15 cellular contexts compared by ENCODE assay signal in genomic region chr6:129345890-129346289, GRCh38.
DNase-seq lines count a peak whose midpoint lies in the region; ATAC-seq, FAIRE-seq and TF ChIP-seq lines count a peak whose summit lies in the region.
"Had no signal": no experiment of that assay in that cellular context is flagged by ENCODE, and none has a peak within 500 bp of the region (broad histone marks: within the 10 kb centered on the region; RNA-seq: fewer than 3 reads in every experiment).

No MANE protein-coding gene starts in this region.

- no peaks in the 10 kb centered on the region for H3K4me1 ChIP-seq in breast epithelium
- H3K4me1 ChIP-seq in PC-3 (ENCODE audit: insufficient read depth, low read length), result peaks cover 23% of the 10 kb centered on the region
- peaks cover 29% of the 10 kb centered on the region for H3K4me1 ChIP-seq in endothelial cell of umbilical vein (ENCODE audit: control insufficient read depth, extremely low read depth, insufficient read depth, low read length)
- H3K4me1 ChIP-seq in smooth muscle cell (ENCODE audit: low read depth), result no peaks in the 10 kb centered on the region
- no peaks in the 10 kb centered on the region for H3K4me1 ChIP-seq in gastroesophageal sphincter
- H3K4me1 ChIP-seq: prostate gland had no signal

- H3K4me1 Mint-ChIP-seq in MCF 10A (ENCODE audit: insufficient read depth, unreplicated experiment), result peaks cover 12% of the 10 kb centered on the region
- no peaks in the 10 kb centered on the region for H3K4me1 Mint-ChIP-seq in activated T-cell treated with anti-CD3 and anti-CD28 coated beads, Interleukin-2, amount 50 U/mL, for 4 hours (ENCODE audit: low read depth)
- H3K4me1 Mint-ChIP-seq: naive B cell had no signal

- FAIRE-seq in endothelial cell of umbilical vein (lab: Jason Lieb, UNC), result no peak

- ATAC-seq in PC-3 (peak; percentile 60), gastroesophageal sphincter (no peak)
- ATAC-seq in activated T-cell treated with anti-CD3 and anti-CD28 coated beads, Interleukin-2, amount 50 U/mL, for 4 hours, result no peak
- ATAC-seq: activated naive CD4-positive, alpha-beta T cell treated with anti-CD3 and anti-CD28 coated beads, Interleukin-2, amount 50 U/mL, for 72 hours had no signal

- H3F3A ChIP-seq in PC-3 (ENCODE audit: low read length, unreplicated experiment) (no peaks in the 10 kb centered on the region), smooth muscle cell (ENCODE audit: low read depth) (no peaks in the 10 kb centered on the region)

- TF ChIP-seq CTCF in MCF 10A (IDR thresholded peaks at IDR 0.05; ENCODE audit: unreplicated experiment), result no peak
- no peak for TF ChIP-seq CTCF in breast epithelium (IDR thresholded peaks at IDR 0.05)
- no peak for TF ChIP-seq CTCF in PC-3 (conservative IDR thresholded peaks at IDR 0.05; ENCODE audit: low read depth, low read length)
- TF ChIP-seq CTCF in endothelial cell of umbilical vein (IDR thresholded peaks at IDR 0.05; ENCODE audit: extremely low read depth in 1 of 2, insufficient read depth in 1 of 2, low read depth in 1 of 2, low read length in 2 of 2), result no peak
- no peak for TF ChIP-seq CTCF in smooth muscle cell (IDR thresholded peaks at IDR 0.05; ENCODE audit: borderline replicate concordance, insufficient read depth, poor library complexity, severe bottlenecking)
- no peak for TF ChIP-seq CTCF in gastroesophageal sphincter (IDR thresholded peaks at IDR 0.05)

- intact Hi-C loops in MCF 10A (cut with micrococcal nuclease) (no loop called here), breast epithelium (cut with DNase I; ENCODE audit: low total_unique reads) (no loop called here), PC-3 (cut with micrococcal nuclease) (no loop called here), endothelial cell of umbilical vein (cut with micrococcal nuclease) (no loop called here)

- H3K27ac ChIP-seq in breast epithelium (no peak overlapping the region), PC-3 (ENCODE audit: low read length) (0 out of 2 replicates have a peak overlapping the region, but pooled peaks have one; percentile 6), endothelial cell of umbilical vein (ENCODE audit: insufficient read depth, low read depth, low read length) (peak overlapping the region; percentile 18), smooth muscle cell (ENCODE audit: low read depth) (peak overlapping the region; percentile 50), gastroesophageal sphincter (no peak overlapping the region)
- H3K27ac ChIP-seq: 22Rv1, prostate gland had no signal

- no peaks in the 10 kb centered on the region for H3K79me2 ChIP-seq in PC-3 (ENCODE audit: low read length)
- no peaks in the 10 kb centered on the region for H3K79me2 ChIP-seq in endothelial cell of umbilical vein (ENCODE audit: control insufficient read depth, insufficient read depth, low read length)
- no peaks in the 10 kb centered on the region for H3K79me2 ChIP-seq in smooth muscle cell (ENCODE audit: low read depth)

- H3K27me3 Mint-ChIP-seq in MCF 10A (ENCODE audit: insufficient read depth, unreplicated experiment), result no peaks in the 10 kb centered on the region
- H3K27me3 Mint-ChIP-seq in activated T-cell treated with anti-CD3 and anti-CD28 coated beads, Interleukin-2, amount 50 U/mL, for 4 hours (ENCODE audit: low read depth), result peaks cover 3% of the 10 kb centered on the region

- no peaks in the 10 kb centered on the region for H3K27me3 ChIP-seq in breast epithelium
- H3K27me3 ChIP-seq in PC-3 (ENCODE audit: low read length), result no peaks in the 10 kb centered on the region
- H3K27me3 ChIP-seq in endothelial cell of umbilical vein (ENCODE audit: control insufficient read depth in 2 of 2, insufficient read depth in 2 of 2, low read length in 2 of 2), result no peaks in the 10 kb centered on the region
- H3K27me3 ChIP-seq in smooth muscle cell (ENCODE audit: low read depth), result no peaks in the 10 kb centered on the region
- H3K27me3 ChIP-seq in gastroesophageal sphincter, result no peaks in the 10 kb centered on the region

- dilution Hi-C loops in endothelial cell of umbilical vein (cut with MboI; ENCODE audit: extremely low pct_ligation_motif_present, low sequenced_read_pairs), result no loop called here

- no peak overlapping the region for H3K27ac Mint-ChIP-seq in MCF 10A (ENCODE audit: low read depth, unreplicated experiment)
- H3K27ac Mint-ChIP-seq: activated naive CD4-positive, alpha-beta T cell treated with anti-CD3 and anti-CD28 coated beads, Interleukin-2, amount 50 U/mL, for 72 hours; naive B cell; T-helper 1 cell treated with Interleukin-12 subunit alpha and Interleukin-12 subunit beta and Interleukin-4 antibody, amounts not matched to agents 30 μg/mL and 1 μg/mL, for 36 hours had no signal

- H3K4me3 Mint-ChIP-seq in MCF 10A (ENCODE audit: unreplicated experiment), result no peak overlapping the region
- H3K4me3 Mint-ChIP-seq in activated T-cell treated with anti-CD3 and anti-CD28 coated beads, Interleukin-2, amount 50 U/mL, for 4 hours, result no peak overlapping the region
- H3K4me3 Mint-ChIP-seq: naive B cell; T-helper 1 cell treated with Interleukin-12 subunit alpha and Interleukin-12 subunit beta and Interleukin-4 antibody, amounts not matched to agents 30 μg/mL and 1 μg/mL, for 36 hours had no signal

- H3K4me3 ChIP-seq in breast epithelium (no peak overlapping the region), PC-3 (ENCODE audit: low read length) (no peak overlapping the region), endothelial cell of umbilical vein (replicated peaks in 1 of 3; ENCODE audit: insufficient read depth in 1 of 3, low read depth in 1 of 3, low read length in 3 of 3) (no peak overlapping the region), smooth muscle cell (no peak overlapping the region), gastroesophageal sphincter (no peak overlapping the region)
- H3K4me3 ChIP-seq: prostate gland had no signal

- CTCF ChIA-PET in MCF 10A (lab: Yijun Ruan, JAX), result no interaction called here
- CTCF ChIA-PET in PC-3 (lab: Charles Lee), result no interaction called here
- CTCF ChIA-PET in endothelial cell of umbilical vein (lab: Charles Lee), result no interaction called here

- DNase-seq in MCF 10A (ENCODE audit: unreplicated experiment) (peak; percentile 24), breast epithelium (ENCODE audit: low spot score in 2 of 2) (no peak), PC-3 (peak; percentile 65), endothelial cell of umbilical vein (ENCODE audit: low read depth, low spot score) (peak; percentile 73), smooth muscle cell (lab: John Stamatoyannopoulos, UW; ENCODE audit: unreplicated experiment) (no peak), cortex of kidney (lab: John Stamatoyannopoulos, UW) (no peak)
- DNase-seq in activated T-cell treated with anti-CD3 and anti-CD28 coated beads, Interleukin-2, amount 50 U/mL, for 4 hours, result no peak
- DNase-seq: COR-L47, naive B cell, NCI-H2029 treated with DMSO at 0.1 percent for 48 hours had no signal

- H3K9ac ChIP-seq in PC-3 (ENCODE audit: low read length) (no peak overlapping the region), endothelial cell of umbilical vein (replicated peaks; ENCODE audit: extremely low read depth, insufficient read depth, low read length) (no peak overlapping the region), smooth muscle cell (ENCODE audit: low read depth) (no peak overlapping the region)

- H3K36me3 Mint-ChIP-seq in MCF 10A (ENCODE audit: insufficient read depth, unreplicated experiment), result no peaks in the 10 kb centered on the region
- H3K36me3 Mint-ChIP-seq in activated T-cell treated with anti-CD3 and anti-CD28 coated beads, Interleukin-2, amount 50 U/mL, for 4 hours (ENCODE audit: insufficient read depth), result no peaks in the 10 kb centered on the region
- H3K36me3 Mint-ChIP-seq: activated naive CD4-positive, alpha-beta T cell treated with anti-CD3 and anti-CD28 coated beads, Interleukin-2, amount 50 U/mL, for 72 hours; naive B cell had no signal

- no peaks in the 10 kb centered on the region for H3K9me2 ChIP-seq in PC-3 (replicated peaks; ENCODE audit: low read length)

- TF ChIP-seq POLR2A in breast epithelium (IDR thresholded peaks at IDR 0.05) (no peak), endothelial cell of umbilical vein (IDR thresholded peaks at IDR 0.05; ENCODE audit: low read depth, low read length) (no peak), gastroesophageal sphincter (IDR thresholded peaks at IDR 0.05) (no peak)

- H4K20me1 ChIP-seq in PC-3 (ENCODE audit: low read length) (no peaks in the 10 kb centered on the region), endothelial cell of umbilical vein (replicated peaks; ENCODE audit: control insufficient read depth, extremely low read depth, insufficient read depth, low read length) (no peaks in the 10 kb centered on the region), smooth muscle cell (ENCODE audit: low read depth) (no peaks in the 10 kb centered on the region)

- no peaks in the 10 kb centered on the region for H3K9me3 ChIP-seq in breast epithelium
- no peaks in the 10 kb centered on the region for H3K9me3 ChIP-seq in PC-3 (ENCODE audit: low read length)
- no peaks in the 10 kb centered on the region for H3K9me3 ChIP-seq in endothelial cell of umbilical vein (replicated peaks; ENCODE audit: control insufficient read depth, insufficient read depth, low read length)
- no peaks in the 10 kb centered on the region for H3K9me3 ChIP-seq in smooth muscle cell (replicated peaks; ENCODE audit: low read depth)
- H3K9me3 ChIP-seq in gastroesophageal sphincter, result no peaks in the 10 kb centered on the region
- H3K9me3 ChIP-seq: prostate gland had no signal

- no peak overlapping the region; the same call in 1 of the 2 replicates for H2AFZ ChIP-seq in PC-3 (ENCODE audit: low read length)
- peak overlapping the region; percentile 70 for H2AFZ ChIP-seq in endothelial cell of umbilical vein (ENCODE audit: low read depth, low read length)
- no peak overlapping the region for H2AFZ ChIP-seq in smooth muscle cell (ENCODE audit: low read depth)

- 17% methylated on average over 2 of the region's 2 CpGs for WGBS in smooth muscle cell (ENCODE audit: low lambda C conversion rate)
- WGBS in gastroesophageal sphincter (ENCODE audit: low coverage in 1 of 2), 2 donors, result 25 to 64% methylated on average over 2 of the region's 2 CpGs

- BruUV-seq in MCF 10A (replicated peaks; lab: Mats Ljungman, UMichigan) (no TSS peak), PC-3 (replicated peaks; lab: Mats Ljungman, UMichigan) (no TSS peak), endothelial cell of umbilical vein (replicated peaks; lab: Mats Ljungman, UMichigan) (no TSS peak)

- H3K36me3 ChIP-seq in breast epithelium (no peaks in the 10 kb centered on the region), PC-3 (ENCODE audit: low read depth, low read length) (no peaks in the 10 kb centered on the region), endothelial cell of umbilical vein (ENCODE audit: control insufficient read depth in 2 of 2, extremely low read depth in 1 of 2, insufficient read depth in 2 of 2, low read length in 2 of 2) (no peaks in the 10 kb centered on the region), smooth muscle cell (ENCODE audit: low read depth) (no peaks in the 10 kb centered on the region), gastroesophageal sphincter (no peaks in the 10 kb centered on the region)
- H3K36me3 ChIP-seq: prostate gland had no signal

- POLR2A ChIA-PET in MCF 10A (lab: Yijun Ruan, JAX) (no interaction called here), PC-3 (lab: Charles Lee; ENCODE audit: unreplicated experiment) (no interaction called here), endothelial cell of umbilical vein (lab: Charles Lee) (no interaction called here)

- H3K4me2 ChIP-seq in PC-3 (ENCODE audit: low read length), result peak overlapping the region; percentile 11; the same call in 1 of the 2 replicates
- peak overlapping the region; percentile 25 for H3K4me2 ChIP-seq in endothelial cell of umbilical vein (ENCODE audit: insufficient read depth, low read length)
- peak overlapping the region; percentile 32 for H3K4me2 ChIP-seq in smooth muscle cell

- H3K9me1 ChIP-seq in endothelial cell of umbilical vein (replicated peaks; ENCODE audit: control insufficient read depth, extremely low read depth, insufficient read depth, low read length), result no peaks in the 10 kb centered on the region

- peaks cover 8% of the 10 kb centered on the region for H3K9me3 Mint-ChIP-seq in MCF 10A (ENCODE audit: unreplicated experiment)
- no peaks in the 10 kb centered on the region for H3K9me3 Mint-ChIP-seq in activated T-cell treated with anti-CD3 and anti-CD28 coated beads, Interleukin-2, amount 50 U/mL, for 4 hours
- H3K9me3 Mint-ChIP-seq: activated naive CD4-positive, alpha-beta T cell treated with anti-CD3 and anti-CD28 coated beads, Interleukin-2, amount 50 U/mL, for 72 hours; naive B cell; T-helper 1 cell treated with Interleukin-12 subunit alpha and Interleukin-12 subunit beta and Interleukin-4 antibody, amounts not matched to agents 30 μg/mL and 1 μg/mL, for 36 hours had no signal

- TF ChIP-seq EP300 in gastroesophageal sphincter (IDR thresholded peaks at IDR 0.05), result no peak

Comparison
In these comparisons a context has a peak if more than half of its experiments do, and no peak if none do; other contexts are left out.
1. DNase-seq: peak in MCF 10A (single experiment), PC-3 (single experiment) and endothelial cell of umbilical vein (single experiment); none in breast epithelium (0 of 2), smooth muscle cell (single experiment), activated T-cell treated with anti-CD3 and anti-CD28 coated beads, Interleukin-2, amount 50 U/mL, for 4 hours (single experiment) and cortex of kidney (single experiment).
2. H3K27ac ChIP-seq: peak in PC-3 (single experiment), endothelial cell of umbilical vein (single experiment) and smooth muscle cell (single experiment); none in breast epithelium (0 of 2) and gastroesophageal sphincter (0 of 4).
3. Peak in every context shown above with its lines, with median percentiles within 50 percentile points of each other: H3K4me2 ChIP-seq.